In genomic region chr7:95904099-95904498, GRCh38 we compare ENCODE assay signal across 19 cellular contexts.
"Had no signal": no experiment of that assay in that cellular context is flagged by ENCODE, and none has a peak within 500 bp of the region (broad histone marks: within the 10 kb centered on the region; RNA-seq: fewer than 3 reads in every experiment).

No MANE protein-coding gene starts in this region.

- H3K27ac ChIP-seq: coronary artery, esophagus squamous epithelium, right atrium auricular region, suprapubic skin had no signal

- H3K36me3 ChIP-seq: esophagus squamous epithelium, right atrium auricular region, suprapubic skin had no signal

- H3K9me3 ChIP-seq: esophagus squamous epithelium, right atrium auricular region, suprapubic skin had no signal

- H3K9me3 Mint-ChIP-seq: activated B cell treated with CpG ODN at 0.5 μM for 24 hours; activated CD4-positive, alpha-beta T cell treated with anti-CD3 and anti-CD28 coated beads, Interleukin-2, amount 10 ng/mL, durations not matched to agents 7 days and 5 days; brain; nephron; stimulated activated naive CD8-positive, alpha-beta T cell treated with anti-CD3 and anti-CD28 coated beads, Interleukin-15, Interleukin-2, amounts not matched to agents 100 ng/mL and 50 ng/mL, for 24 hours; type B pancreatic cell had no signal

- H3K27ac Mint-ChIP-seq: activated B cell treated with CpG ODN at 0.5 μM for 24 hours; activated CD4-positive, alpha-beta T cell treated with anti-CD3 and anti-CD28 coated beads, Interleukin-2, amount 10 ng/mL, durations not matched to agents 7 days and 5 days; activated naive CD8-positive, alpha-beta T cell; brain; nephron; stimulated activated naive CD8-positive, alpha-beta T cell treated with anti-CD3 and anti-CD28 coated beads, Interleukin-15, Interleukin-2, amounts not matched to agents 100 ng/mL and 50 ng/mL, for 24 hours; type B pancreatic cell had no signal

- H3K4me1 Mint-ChIP-seq: activated B cell treated with CpG ODN at 0.5 μM for 24 hours; activated CD4-positive, alpha-beta T cell treated with anti-CD3 and anti-CD28 coated beads, Interleukin-2, amount 10 ng/mL, durations not matched to agents 7 days and 5 days had no signal

- H3K4me1 ChIP-seq: esophagus squamous epithelium, right atrium auricular region, suprapubic skin had no signal

- H3K36me3 Mint-ChIP-seq: activated naive CD8-positive, alpha-beta T cell; brain; type B pancreatic cell had no signal

- H3K4me3 Mint-ChIP-seq: activated B cell treated with CpG ODN at 0.5 μM for 24 hours; activated CD4-positive, alpha-beta T cell treated with anti-CD3 and anti-CD28 coated beads, Interleukin-2, amount 10 ng/mL, durations not matched to agents 7 days and 5 days; activated naive CD8-positive, alpha-beta T cell; brain; nephron; stimulated activated naive CD8-positive, alpha-beta T cell treated with anti-CD3 and anti-CD28 coated beads, Interleukin-15, Interleukin-2, amounts not matched to agents 100 ng/mL and 50 ng/mL, for 24 hours; type B pancreatic cell had no signal

- H3K4me3 ChIP-seq: coronary artery, esophagus squamous epithelium, right atrium auricular region, smooth muscle cell, suprapubic skin had no signal

- ATAC-seq: left ventricle myocardium superior had no signal

- H3K27me3 ChIP-seq: right atrium auricular region, suprapubic skin had no signal

- DNase-seq: activated B cell treated with CpG ODN at 0.5 μM for 24 hours; activated CD4-positive, alpha-beta T cell treated with anti-CD3 and anti-CD28 coated beads, Interleukin-2, amount 10 ng/mL, durations not matched to agents 7 days and 5 days; activated CD8-positive, alpha-beta memory T cell treated with anti-CD3 and anti-CD28 coated beads, Interleukin-2, amount 50 U/mL, for 48 hours; activated gamma-delta T cell treated with Interleukin-2 at 50 U/mL for 16 hours; central memory CD4-positive, alpha-beta T cell; esophagus squamous epithelium; kidney; left ventricle myocardium superior; mesendoderm; stimulated activated CD4-positive, alpha-beta T cell treated with anti-CD3 and anti-CD28 coated beads, Interleukin-4, amount 100 ng/mL, for 4 hours had no signal
